ENCODE assay signal across 9 cellular contexts in the genomic region with DNA sequence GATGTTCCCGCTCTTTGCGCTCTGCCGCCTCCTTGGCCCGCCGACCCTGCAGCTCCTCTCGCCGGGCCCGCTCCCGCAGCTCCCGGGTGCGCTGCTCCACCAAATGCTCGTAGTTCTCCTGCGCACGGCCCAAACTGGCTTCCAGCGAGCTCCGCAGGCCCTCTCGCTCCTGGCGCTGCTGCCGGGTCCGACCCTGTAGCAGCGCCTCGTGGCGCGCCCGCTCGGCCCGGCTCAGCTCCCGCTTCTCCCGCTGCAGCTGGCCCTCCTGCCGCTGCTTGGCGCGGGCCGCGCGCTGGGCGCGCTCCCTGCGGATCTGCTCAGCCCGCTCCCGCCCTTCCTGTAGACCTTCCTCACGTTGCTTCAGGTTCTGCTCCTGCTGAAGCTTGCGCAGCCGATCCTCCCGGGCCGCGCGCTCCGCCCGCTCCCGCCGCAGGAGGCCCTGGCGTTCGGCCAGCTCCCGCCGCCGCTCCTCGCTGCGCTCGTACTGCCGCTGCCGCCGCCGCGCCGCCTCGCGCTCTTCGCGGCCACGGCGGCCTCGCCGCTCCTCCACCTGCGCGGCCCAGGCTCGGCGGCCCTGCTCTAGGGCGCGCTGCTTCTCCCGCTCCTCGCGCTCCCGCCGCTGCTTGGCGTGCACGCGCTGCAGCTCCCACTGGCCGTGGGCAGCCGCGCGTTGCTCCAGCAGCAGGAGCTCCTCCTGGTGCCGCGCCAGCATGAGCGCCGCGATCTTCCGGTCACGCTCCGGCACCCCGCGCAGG. TPM values are rescaled to one million over a fixed set of nuclear protein-coding genes. Genes with fewer than 3 reads are reported as not detected.
DNase-seq lines count a peak whose midpoint lies in the region; ATAC-seq, FAIRE-seq and TF ChIP-seq lines count a peak whose summit lies in the region.
"Had no signal": no experiment of that assay in that cellular context is flagged by ENCODE, and none has a peak within 500 bp of the region (broad histone marks: within the 10 kb centered on the region; RNA-seq: fewer than 3 reads in every experiment).

No MANE protein-coding gene starts in this region.

- FAIRE-seq in H54 (lab: Jason Lieb, UNC), result no peak

- no peak overlapping the region for H3K9ac ChIP-seq in smooth muscle cell (ENCODE audit: low read depth)

- peak overlapping the region; percentile 23 for H3K4me3 ChIP-seq in H7 (ENCODE audit: insufficient read depth, low read depth, low read length)
- peak overlapping the region; percentile 39 for H3K4me3 ChIP-seq in SJCRH30
- H3K4me3 ChIP-seq in cardiac muscle cell, result peak overlapping the region; percentile 24
- H3K4me3 ChIP-seq in smooth muscle cell, result peak overlapping the region; percentile 40

- H3K79me2 ChIP-seq in smooth muscle cell (ENCODE audit: low read depth), result no peaks in the 10 kb centered on the region

- 0 out of 2 replicates have a peak, but pooled peaks cover 2% of the 10 kb centered on the region for H3K4me1 ChIP-seq in SJCRH30
- H3K4me1 ChIP-seq in cardiac muscle cell (ENCODE audit: low read depth), result no peaks in the 10 kb centered on the region
- no peaks in the 10 kb centered on the region for H3K4me1 ChIP-seq in smooth muscle cell (ENCODE audit: low read depth)

- H2AFZ ChIP-seq in smooth muscle cell (ENCODE audit: low read depth), result no peak overlapping the region

- peak overlapping the region; percentile 86 for H3K4me2 ChIP-seq in smooth muscle cell

- TF ChIP-seq CTCF in cardiac muscle cell (IDR thresholded peaks at IDR 0.05; ENCODE audit: low read depth, low read length), result no peak
- no peak for TF ChIP-seq CTCF in smooth muscle cell (IDR thresholded peaks at IDR 0.05; ENCODE audit: borderline replicate concordance, insufficient read depth, poor library complexity, severe bottlenecking)

- TF ChIP-seq POLR2A in H54 (IDR thresholded peaks at IDR 0.05; ENCODE audit: low read depth, low read length), result no peak

- ATAC-seq in GM21529 (IDR thresholded peaks at IDR 0.05; ENCODE audit: unreplicated experiment), result no peak

- no peaks in the 10 kb centered on the region for H3K9me3 ChIP-seq in SJCRH30 (replicated peaks)
- no peaks in the 10 kb centered on the region for H3K9me3 ChIP-seq in cardiac muscle cell (ENCODE audit: low read depth)
- no peaks in the 10 kb centered on the region for H3K9me3 ChIP-seq in smooth muscle cell (replicated peaks; ENCODE audit: low read depth)

- H3K27me3 ChIP-seq in H7 (ENCODE audit: control insufficient read depth, insufficient read depth, low read length) (peaks cover 55% of the 10 kb centered on the region), SJCRH30 (no peaks in the 10 kb centered on the region), cardiac muscle cell (peaks cover 99% of the 10 kb centered on the region), smooth muscle cell (ENCODE audit: low read depth) (peaks cover 95% of the 10 kb centered on the region)

- DNase-seq in H7 (peak; percentile 54), SJCRH30 (peak; percentile 15 to 30), cardiac muscle cell (ENCODE audit: low read depth in 1 of 2, low spot score in 1 of 2) (peak; percentile 55 to 72), smooth muscle cell (lab: John Stamatoyannopoulos, UW; ENCODE audit: unreplicated experiment) (no peak), putamen (ENCODE audit: low spot score) (no peak), H54 (ENCODE audit: insufficient read length, low spot score) (no peak), NCI-H1694 treated with DMSO at 0.1 percent for 48 hours (lab: John Stamatoyannopoulos, UW) (no peak)

- 28% methylated on average over 82 of the region's 101 CpGs for WGBS in smooth muscle cell (ENCODE audit: low lambda C conversion rate)

- H3K36me3 ChIP-seq in H7 (replicated peaks; ENCODE audit: control insufficient read depth, insufficient read depth, low read length) (no peaks in the 10 kb centered on the region), SJCRH30 (no peaks in the 10 kb centered on the region), cardiac muscle cell (no peaks in the 10 kb centered on the region), smooth muscle cell (ENCODE audit: low read depth) (no peaks in the 10 kb centered on the region)

- no peaks in the 10 kb centered on the region for H4K20me1 ChIP-seq in smooth muscle cell (ENCODE audit: low read depth)

- H3F3A ChIP-seq in smooth muscle cell (ENCODE audit: low read depth), result no peaks in the 10 kb centered on the region

- no peak overlapping the region for H3K27ac ChIP-seq in SJCRH30
- no peak overlapping the region for H3K27ac ChIP-seq in cardiac muscle cell
- no peak overlapping the region for H3K27ac ChIP-seq in smooth muscle cell (ENCODE audit: low read depth)
- H3K27ac ChIP-seq: epithelial cell of prostate had no signal

RNA-seq across cellular contexts. Expression of gene CCDC177, which starts 2.6 kb away (rescaled TPM):
- total RNA-seq in H7 (2014; rRNA removed; shearing (Covaris generic)), result 0.04 and 0.17 TPM in 2 replicates
- total RNA-seq in SJCRH30 (2014; rRNA removed; shearing (Covaris generic)), result 0.06 and 0.25 TPM in 2 replicates
- 0.07 TPM in 1 of 2 replicates, not detected in the other for total RNA-seq in cardiac muscle cell
- not detected in 2 replicates for polyA plus RNA-seq in cardiac muscle cell
- total RNA-seq in smooth muscle cell, result not detected in 2 replicates
- not detected in 2 replicates for polyA plus RNA-seq in smooth muscle cell

RNA-seq across cellular contexts. Expression of gene SUSD6, which starts 39.3 kb away (rescaled TPM):
- 0.70 and 1.1 TPM in 2 replicates for total RNA-seq in H7 (2014; rRNA removed; shearing (Covaris generic))
- total RNA-seq in SJCRH30 (2014; rRNA removed; shearing (Covaris generic)), result 5.2 and 5.9 TPM in 2 replicates
- total RNA-seq in cardiac muscle cell (12.1 and 14.7 TPM in 2 replicates), smooth muscle cell (20.3 and 25.9 TPM in 2 replicates)
- polyA plus RNA-seq in cardiac muscle cell (8.7 TPM in 2 replicates), smooth muscle cell (14.4 and 15.8 TPM in 2 replicates)

Comparison
In these comparisons a context has a peak if more than half of its experiments do, and no peak if none do; other contexts are left out.
1. DNase-seq: peak in H7 (single experiment), SJCRH30 (2 of 2) and cardiac muscle cell (2 of 2); none in smooth muscle cell (single experiment), putamen (single experiment), H54 (single experiment) and NCI-H1694 treated with DMSO at 0.1 percent for 48 hours (single experiment).
2. Peak in every context shown above with its lines, with median percentiles within 50 percentile points of each other: H3K4me3 ChIP-seq.